ENCODE assay signal across 32 cellular contexts in the genomic region with DNA sequence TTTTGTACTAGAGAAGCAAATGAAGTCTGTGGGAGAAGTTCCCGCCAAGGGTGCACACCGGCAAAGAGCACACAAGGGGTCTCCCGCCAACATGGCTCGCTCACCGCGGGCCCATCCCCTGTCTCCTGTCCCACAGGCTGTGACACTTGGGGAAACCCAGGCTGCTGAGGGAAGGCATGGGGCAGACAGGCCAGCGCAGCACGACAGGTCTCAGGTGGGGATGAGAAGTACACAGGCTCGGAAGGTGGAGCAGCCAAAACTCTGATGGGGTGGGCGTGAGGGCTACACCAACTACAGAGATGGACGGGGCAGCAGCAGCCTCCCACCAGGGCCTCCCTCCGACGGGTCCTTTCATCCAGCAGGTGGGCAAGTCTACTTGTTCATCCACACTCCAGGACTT.
A peak's percentile ranks its signal among the peaks of the same experiment; 100 is the strongest.
DNase-seq lines count a peak whose midpoint lies in the region; ATAC-seq and TF ChIP-seq lines count a peak whose summit lies in the region.
"Had no signal": no experiment of that assay in that cellular context is flagged by ENCODE, and none has a peak within 500 bp of the region (broad histone marks: within the 10 kb centered on the region; RNA-seq: fewer than 3 reads in every experiment).

No MANE protein-coding gene starts in this region.

- H2AFZ ChIP-seq in H9 (ENCODE audit: low read length) (no peak overlapping the region), trophoblast cell (ENCODE audit: insufficient read depth, low read length, poor library complexity) (no peak overlapping the region)
- H2AFZ ChIP-seq: PC-9 had no signal

- H2BK15ac ChIP-seq in H9 (ENCODE audit: low read depth, low read length): no peak overlapping the region

- WGBS in H9 (ENCODE audit: extremely low coverage, insufficient read length, low lambda C conversion rate): no CpG with 5 or more reads among the region's 13 CpGs
- no CpG with 5 or more reads among the region's 13 CpGs for WGBS in trophoblast cell (ENCODE audit: extremely low coverage, insufficient coverage, insufficient read length)

- peaks cover 39% of the 10 kb centered on the region for H3K36me3 Mint-ChIP-seq in activated T-cell treated with anti-CD3 and anti-CD28 coated beads, Interleukin-2, amount 50 U/mL, for 24 hours (ENCODE audit: low read depth)
- peaks cover 9 to 12% (median 11%) of the 10 kb centered on the region in 3 experiments for H3K36me3 Mint-ChIP-seq in H9 (ENCODE audit: insufficient read depth in 1 of 3, low read depth in 3 of 3)
- H3K36me3 Mint-ChIP-seq in glutamatergic neuron (ENCODE audit: unreplicated experiment): no peaks in the 10 kb centered on the region

- H3K79me2 ChIP-seq in H9 (ENCODE audit: insufficient read depth, low read length): peaks cover 20% of the 10 kb centered on the region; the same call in 1 of the 2 replicates
- H3K79me2 ChIP-seq in trophoblast cell (ENCODE audit: control insufficient read depth, insufficient read depth, low read length, poor library complexity): peaks cover 8% of the 10 kb centered on the region

- H4K91ac ChIP-seq in H9 (ENCODE audit: insufficient read length, low read depth, low read length): no peak overlapping the region
- H4K91ac ChIP-seq in trophoblast cell (ENCODE audit: low read depth, low read length): no peak overlapping the region

- H3K27ac ChIP-seq in H9 (ENCODE audit: insufficient read length, low read depth, low read length) (no peak overlapping the region), trophoblast cell (ENCODE audit: low read depth, low read length) (no peak overlapping the region)
- H3K27ac ChIP-seq: A549, heart right ventricle, HL-60, pancreas, PC-9, SK-N-MC, skin epidermis, thoracic aorta, vagina had no signal

- H3K4me1 ChIP-seq in H9 (ENCODE audit: insufficient read depth, low read length) (peaks cover 5% of the 10 kb centered on the region; the same call in 1 of the 2 replicates), trophoblast cell (ENCODE audit: control insufficient read depth in 1 of 2, insufficient read depth in 2 of 2, low read length in 2 of 2) (peaks cover 2 to 6% of the 10 kb centered on the region in 2 experiments)

- H2BK5ac ChIP-seq in H9 (ENCODE audit: insufficient read length, low read length) (no peak overlapping the region), trophoblast cell (ENCODE audit: low read depth, low read length, poor library complexity) (no peak overlapping the region)

- peak overlapping the region; percentile 8 for H3K4me3 Mint-ChIP-seq in activated T-cell treated with anti-CD3 and anti-CD28 coated beads, Interleukin-2, amount 50 U/mL, for 24 hours
- no peak overlapping the region for H3K4me3 Mint-ChIP-seq in H9
- peak overlapping the region; percentile 61 for H3K4me3 Mint-ChIP-seq in glutamatergic neuron (ENCODE audit: unreplicated experiment)
- H3K4me3 Mint-ChIP-seq: endodermal cell had no signal

- no peak for DNase-seq in activated T-cell treated with anti-CD3 and anti-CD28 coated beads, Interleukin-2, amount 50 U/mL, for 24 hours
- DNase-seq in activated T-cell treated with anti-CD3 and anti-CD28 coated beads, Interleukin-2, amount 50 U/mL, for 48 hours: no peak
- DNase-seq in H9: peak; percentile 27
- DNase-seq in glutamatergic neuron: no peak
- DNase-seq in trophoblast cell: no peak
- DNase-seq in SW480 (ENCODE audit: low spot score): no peak
- DNase-seq in NCI-H2029 treated with DMSO at 0.1 percent for 48 hours (lab: John Stamatoyannopoulos, UW): no peak
- DNase-seq: activated gamma-delta T cell; activated T-cell treated with anti-CD3 and anti-CD28 coated beads, Interleukin-2, amount 50 U/mL, for 1 hour; central memory CD4-positive, alpha-beta T cell; DMS153; endodermal cell; heart right ventricle; Karpas-422; kidney; left ventricle myocardium superior; NCI-H1436; NCI-H2081 treated with DMSO at 0.1 percent for 48 hours; NCI-H2227 treated with DMSO at 0.1 percent for 48 hours; NCI-H526; pancreas; PC-9; retina; stimulated activated naive CD4-positive, alpha-beta T cell treated with Interleukin-2 at 50 U/mL for 16 hours had no signal

- H3K9me3 Mint-ChIP-seq in activated T-cell treated with anti-CD3 and anti-CD28 coated beads, Interleukin-2, amount 50 U/mL, for 24 hours: no peaks in the 10 kb centered on the region
- H3K9me3 Mint-ChIP-seq in H9 (peaks cover 0 to 2% of the 10 kb centered on the region in 2 experiments; a peak in 1 of 5 replicates), glutamatergic neuron (ENCODE audit: unreplicated experiment) (peaks cover 10% of the 10 kb centered on the region)

- no peak overlapping the region for H3K18ac ChIP-seq in H9 (ENCODE audit: insufficient read length, low read depth, low read length)
- H3K18ac ChIP-seq in trophoblast cell (ENCODE audit: low read length): no peak overlapping the region

- H4K5ac ChIP-seq in H9 (ENCODE audit: insufficient read length, low read depth, low read length): no peak overlapping the region

- no peaks in the 10 kb centered on the region for H3K27me3 Mint-ChIP-seq in activated T-cell treated with anti-CD3 and anti-CD28 coated beads, Interleukin-2, amount 50 U/mL, for 24 hours
- H3K27me3 Mint-ChIP-seq in H9 (ENCODE audit: low read depth) (peaks cover 9% of the 10 kb centered on the region), glutamatergic neuron (ENCODE audit: unreplicated experiment) (peaks cover 4% of the 10 kb centered on the region)

- H3K79me1 ChIP-seq in H9 (ENCODE audit: insufficient read depth, low read depth, low read length, poor library complexity, severe bottlenecking) (peaks cover 21% of the 10 kb centered on the region), trophoblast cell (ENCODE audit: low read length) (peaks cover 14% of the 10 kb centered on the region)

- H3K4me1 Mint-ChIP-seq in activated T-cell treated with anti-CD3 and anti-CD28 coated beads, Interleukin-2, amount 50 U/mL, for 24 hours (ENCODE audit: low read depth): peaks cover 56% of the 10 kb centered on the region
- H3K4me1 Mint-ChIP-seq in H9 (peaks cover 21 to 26% of the 10 kb centered on the region in 2 experiments), glutamatergic neuron (ENCODE audit: low read depth, unreplicated experiment) (peaks cover 21% of the 10 kb centered on the region)

- H3K23me2 ChIP-seq in H9 (ENCODE audit: insufficient read length, low read depth, low read length, poor library complexity, severe bottlenecking): peaks cover 7% of the 10 kb centered on the region

- H4K8ac ChIP-seq in H9 (replicated peaks; ENCODE audit: insufficient read length, low read depth, low read length): no peak overlapping the region
- no peak overlapping the region for H4K8ac ChIP-seq in trophoblast cell (ENCODE audit: low read depth, low read length)

- H4K20me1 ChIP-seq in H9 (ENCODE audit: control insufficient read depth, insufficient read depth, insufficient read length): no peaks in the 10 kb centered on the region

- no peak overlapping the region for H3K56ac ChIP-seq in H9 (ENCODE audit: insufficient read length, low read depth, low read length)

- no peak overlapping the region for H3K23ac ChIP-seq in H9 (ENCODE audit: insufficient read length, low read depth, low read length)
- no peak overlapping the region for H3K23ac ChIP-seq in trophoblast cell (ENCODE audit: low read length)

- H3K27me3 ChIP-seq in H9 (ENCODE audit: insufficient read depth, low read length) (no peaks in the 10 kb centered on the region), trophoblast cell (ENCODE audit: insufficient read depth, low read length) (no peaks in the 10 kb centered on the region)
- H3K27me3 ChIP-seq: heart right ventricle, pancreas, vagina had no signal

- H3K14ac ChIP-seq in H9 (ENCODE audit: insufficient read depth, low read length) (no peak overlapping the region), trophoblast cell (ENCODE audit: low read length) (no peak overlapping the region)

- H2BK120ac ChIP-seq in H9 (ENCODE audit: low read depth, low read length, poor library complexity, severe bottlenecking) (no peak overlapping the region), trophoblast cell (ENCODE audit: insufficient read depth, low read length, poor library complexity) (no peak overlapping the region)

- H3K9ac ChIP-seq in H9 (ENCODE audit: extremely low read depth, insufficient read length, low read length): no peak overlapping the region
- no peak overlapping the region for H3K9ac ChIP-seq in trophoblast cell (ENCODE audit: low read length)

- ATAC-seq in HG02970 (IDR thresholded peaks at IDR 0.05; ENCODE audit: low FRiP score, unreplicated experiment): no peak
- ATAC-seq: A549, heart right ventricle, left ventricle myocardium superior, pancreas had no signal

- no peak overlapping the region for H3K4ac ChIP-seq in H9 (ENCODE audit: low read depth, low read length)
- H3K4ac ChIP-seq in trophoblast cell (ENCODE audit: low read depth, low read length): peak overlapping the region; percentile 39

- no peak for TF ChIP-seq CTCF in H9 (conservative IDR thresholded peaks at IDR 0.05)
- TF ChIP-seq CTCF in glutamatergic neuron (IDR thresholded peaks at IDR 0.05; ENCODE audit: partially characterized antibody, unreplicated experiment): no peak

- no peak overlapping the region for H2AK5ac ChIP-seq in H9 (ENCODE audit: insufficient read length, low read length)
- no peak overlapping the region for H2AK5ac ChIP-seq in trophoblast cell (ENCODE audit: low read length)

- peak overlapping the region; percentile 29 for H3K27ac Mint-ChIP-seq in activated T-cell treated with anti-CD3 and anti-CD28 coated beads, Interleukin-2, amount 50 U/mL, for 24 hours
- no peak overlapping the region for H3K27ac Mint-ChIP-seq in H9
- H3K27ac Mint-ChIP-seq in glutamatergic neuron (ENCODE audit: unreplicated experiment): no peak overlapping the region
- H3K27ac Mint-ChIP-seq: endodermal cell had no signal

- no peak overlapping the region for H4K12ac ChIP-seq in trophoblast cell (ENCODE audit: low read depth, low read length)

- H3K9me3 ChIP-seq in H9 (ENCODE audit: control insufficient read depth, low read depth, low read length) (no peaks in the 10 kb centered on the region), trophoblast cell (ENCODE audit: insufficient read depth, low read depth, low read length) (peaks cover 2% of the 10 kb centered on the region)
- H3K9me3 ChIP-seq: A549, HAP-1, heart right ventricle, pancreas, thoracic aorta, vagina had no signal

- peaks cover 6 to 10% of the 10 kb centered on the region in 2 experiments for H3K36me3 ChIP-seq in trophoblast cell (ENCODE audit: control insufficient read depth in 1 of 2, insufficient read depth in 2 of 2, low read length in 2 of 2)
- H3K36me3 ChIP-seq: pancreas, thoracic aorta, vagina had no signal

- no peak overlapping the region for H2BK20ac ChIP-seq in H9 (ENCODE audit: low read depth, low read length, poor library complexity, severe bottlenecking)

- no peak overlapping the region for H3K4me3 ChIP-seq in trophoblast cell (ENCODE audit: low read depth, low read length)
- H3K4me3 ChIP-seq: A549, HAP-1, heart right ventricle, pancreas, PC-9, SK-N-MC, skin epidermis, thoracic aorta, vagina had no signal

- H3K4me2 ChIP-seq in H9 (ENCODE audit: insufficient read depth, insufficient read length, low read length): no peak overlapping the region
- H3K4me2 ChIP-seq in trophoblast cell (ENCODE audit: low read length): no peak overlapping the region
- H3K4me2 ChIP-seq: A549 had no signal

- H3T11ph ChIP-seq in H9 (ENCODE audit: low read length): no peak overlapping the region

- H2BK12ac ChIP-seq in H9 (ENCODE audit: insufficient read length, low read depth, low read length): no peak overlapping the region
- H2BK12ac ChIP-seq in trophoblast cell (ENCODE audit: low read length): no peak overlapping the region

Comparison
In these comparisons a context has a peak if more than half of its experiments do, and no peak if none do; other contexts are left out.
1. H3K4me3 Mint-ChIP-seq: peak in activated T-cell treated with anti-CD3 and anti-CD28 coated beads, Interleukin-2, amount 50 U/mL, for 24 hours (single experiment) and glutamatergic neuron (single experiment); none in H9 (0 of 2).